In genomic region chr18:50594931-50595330, GRCh38 we compare ENCODE assay signal across 25 cellular contexts. TPM values are rescaled to one million over a fixed set of nuclear protein-coding genes. Genes with fewer than 3 reads are reported as not detected.
"Had no signal": no experiment of that assay in that cellular context is flagged by ENCODE, and none has a peak within 500 bp of the region (broad histone marks: within the 10 kb centered on the region; RNA-seq: fewer than 3 reads in every experiment).

No MANE protein-coding gene starts in this region.

- H3K4me3 Mint-ChIP-seq: activated CD8-positive, alpha-beta memory T cell treated with anti-CD3 and anti-CD28 coated beads, Interleukin-2, amount 10 ng/mL, durations not matched to agents 7 days and 5 days; activated T-cell treated with anti-CD3 and anti-CD28 coated beads, Interleukin-2, amount 50 U/mL, for 24 hours; naive B cell; neural progenitor cell; stimulated activated naive CD8-positive, alpha-beta T cell treated with anti-CD3 and anti-CD28 coated beads, Interleukin-15, amount 100 ng/mL, for 72 hours; T-cell had no signal

- H3K4me1 Mint-ChIP-seq: naive B cell; stimulated activated naive CD8-positive, alpha-beta T cell treated with anti-CD3 and anti-CD28 coated beads, Interleukin-15, amount 100 ng/mL, for 72 hours; T-cell had no signal

- H3K27ac ChIP-seq: gastroesophageal sphincter, heart right ventricle, neural progenitor cell, psoas muscle, right lobe of liver, spleen had no signal

- DNase-seq: activated CD4-positive, alpha-beta T cell treated with anti-CD3 and anti-CD28 coated beads, Interleukin-2, amount 50 U/mL, for 1 hour; activated CD8-positive, alpha-beta memory T cell treated with anti-CD3 and anti-CD28 coated beads, Interleukin-2, amount 10 ng/mL, durations not matched to agents 7 days and 5 days; activated effector memory CD4-positive, alpha-beta T cell treated with Interleukin-2 at 50 U/mL for 16 hours; activated T-cell treated with anti-CD3 and anti-CD28 coated beads, Interleukin-2, amount 50 U/mL, for 24 hours; amniotic stem cell; central memory CD4-positive, alpha-beta T cell; cortex of kidney; effector CD8-positive, alpha-beta T cell; heart right ventricle; naive B cell; psoas muscle; right lobe of liver; spleen; stimulated activated CD4-positive, alpha-beta T cell treated with anti-CD3 and anti-CD28 coated beads, Interleukin-1b, Interleukin-23, amount 100 ng/mL, for 48 hours; stimulated activated naive CD8-positive, alpha-beta T cell treated with anti-CD3 and anti-CD28 coated beads, Interleukin-15, amount 100 ng/mL, for 72 hours; T-cell; T-helper 9 cell had no signal

- H3K4me2 ChIP-seq: neural progenitor cell had no signal

- H3K36me3 ChIP-seq: gastroesophageal sphincter, heart right ventricle, neural progenitor cell, right lobe of liver, spleen had no signal

- H3K27me3 Mint-ChIP-seq: activated T-cell treated with anti-CD3 and anti-CD28 coated beads, Interleukin-2, amount 50 U/mL, for 24 hours had no signal

- H3K4me1 ChIP-seq: psoas muscle, right lobe of liver, spleen had no signal

- H2AFZ ChIP-seq: neural progenitor cell had no signal

- H3K27ac Mint-ChIP-seq: activated CD8-positive, alpha-beta memory T cell treated with anti-CD3 and anti-CD28 coated beads, Interleukin-2, amount 10 ng/mL, durations not matched to agents 7 days and 5 days; activated naive CD4-positive, alpha-beta T cell treated with anti-CD3 and anti-CD28 coated beads, Interleukin-2, amount 50 U/mL, for 72 hours; activated T-cell treated with anti-CD3 and anti-CD28 coated beads, Interleukin-2, amount 50 U/mL, for 24 hours; naive B cell; neural progenitor cell; stimulated activated naive CD8-positive, alpha-beta T cell treated with anti-CD3 and anti-CD28 coated beads, Interleukin-15, amount 100 ng/mL, for 72 hours; T-cell had no signal

- H3K4me3 ChIP-seq: gastroesophageal sphincter, heart right ventricle, neural progenitor cell, psoas muscle, right lobe of liver, spleen had no signal

- H3K27me3 ChIP-seq: gastroesophageal sphincter, heart right ventricle, neural progenitor cell, right lobe of liver, spleen had no signal

- H3K9ac ChIP-seq: neural progenitor cell had no signal

- H3K9me3 ChIP-seq: gastroesophageal sphincter, heart right ventricle, psoas muscle, right lobe of liver, spleen had no signal

- ATAC-seq: activated CD4-positive, CD25-positive, alpha-beta regulatory T cell treated with anti-CD3 and anti-CD28 coated beads, Interleukin-2, amount 50 U/mL, for 24 hours; activated CD8-positive, alpha-beta memory T cell treated with anti-CD3 and anti-CD28 coated beads, Interleukin-2, amount 10 ng/mL, durations not matched to agents 7 days and 5 days; activated naive CD4-positive, alpha-beta T cell treated with anti-CD3 and anti-CD28 coated beads, Interleukin-2, amount 50 U/mL, for 72 hours; gastroesophageal sphincter; left lobe of liver; psoas muscle; right lobe of liver; stimulated activated naive CD8-positive, alpha-beta T cell treated with anti-CD3 and anti-CD28 coated beads, Interleukin-15, amount 100 ng/mL, for 72 hours; T-cell had no signal

- H3K9me3 Mint-ChIP-seq: activated naive CD4-positive, alpha-beta T cell treated with anti-CD3 and anti-CD28 coated beads, Interleukin-2, amount 50 U/mL, for 72 hours; activated T-cell treated with anti-CD3 and anti-CD28 coated beads, Interleukin-2, amount 50 U/mL, for 24 hours; T-cell had no signal

- H3K36me3 Mint-ChIP-seq: activated CD8-positive, alpha-beta memory T cell treated with anti-CD3 and anti-CD28 coated beads, Interleukin-2, amount 10 ng/mL, durations not matched to agents 7 days and 5 days; activated naive CD4-positive, alpha-beta T cell treated with anti-CD3 and anti-CD28 coated beads, Interleukin-2, amount 50 U/mL, for 72 hours; naive B cell; T-cell had no signal

RNA-seq across cellular contexts. Expression of gene MAPK4, which starts 35.0 kb away (rescaled TPM):
- total RNA-seq: activated CD8-positive, alpha-beta memory T cell treated with anti-CD3 and anti-CD28 coated beads, Interleukin-2, amount 10 ng/mL, durations not matched to agents 7 days and 5 days; activated naive CD4-positive, alpha-beta T cell treated with anti-CD3 and anti-CD28 coated beads, Interleukin-2, amount 50 U/mL, for 72 hours; endothelial cell of umbilical vein; lung microvascular endothelial cell; osteocyte had no signal
- polyA plus RNA-seq: endothelial cell of umbilical vein had no signal
